In the genomic region with DNA sequence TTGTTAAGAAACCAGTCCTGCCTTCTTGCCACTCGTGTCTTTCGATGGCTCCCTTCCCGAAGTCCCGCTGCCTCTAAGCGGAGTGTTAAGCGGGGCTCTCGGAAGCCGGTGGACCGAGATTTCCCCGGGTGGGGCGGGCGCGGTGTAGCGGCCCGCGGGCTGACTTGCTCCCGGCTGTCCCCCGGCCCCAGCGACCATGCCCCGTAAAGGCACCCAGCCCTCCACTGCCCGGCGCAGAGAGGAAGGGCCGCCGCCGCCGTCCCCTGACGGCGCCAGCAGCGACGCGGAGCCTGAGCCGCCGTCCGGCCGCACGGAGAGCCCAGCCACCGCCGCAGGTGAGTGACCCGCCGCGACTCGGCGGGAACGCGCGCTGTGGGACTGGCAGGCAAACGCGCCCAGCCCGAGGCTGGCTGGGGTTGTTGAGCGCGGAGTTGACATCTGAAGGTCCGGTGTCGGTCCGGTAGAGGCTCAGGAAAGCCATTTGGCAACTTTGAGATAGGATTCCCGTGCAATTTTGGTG, we compare ENCODE assay signal across 8 cellular contexts. TPM values are rescaled to one million over a fixed set of nuclear protein-coding genes. Genes with fewer than 3 reads are reported as not detected.
DNase-seq lines count a peak whose midpoint lies in the region; ATAC-seq and TF ChIP-seq lines count a peak whose summit lies in the region.

No MANE protein-coding gene starts in this region.

- H3K4me1 ChIP-seq in KMS-11 (ENCODE audit: low read depth, poor library complexity, severe bottlenecking), result peaks cover 36% of the 10 kb centered on the region
- no peaks in the 10 kb centered on the region for H3K4me1 ChIP-seq in parathyroid adenoma

- peak overlapping the region; percentile 98 for H3K27ac Mint-ChIP-seq in activated T-helper 1 cell treated with anti-CD3 and anti-CD28 coated beads, Interleukin-12 subunit alpha, Interleukin-12 subunit beta, Interleukin-2, Interleukin-4 antibody, amounts not matched to agents 30 ng/mL and 10 ng/mL and 1 ng/mL, durations not matched to agents 14 hours and 24 hours and 36 hours

- TF ChIP-seq CTCF in GM12865 (IDR thresholded peaks at IDR 0.05; ENCODE audit: insufficient read depth, low read depth, low read length, missing control alignments) (no peak), KMS-11 (conservative IDR thresholded peaks at IDR 0.05; ENCODE audit: low read depth, low read length) (no peak), parathyroid adenoma (IDR thresholded peaks at IDR 0.05) (no peak)

- H4K20me1 ChIP-seq in KMS-11 (ENCODE audit: insufficient read depth), result peaks cover 39% of the 10 kb centered on the region

- no peaks in the 10 kb centered on the region for H3K27me3 ChIP-seq in KMS-11 (ENCODE audit: insufficient read depth, low read depth)
- H3K27me3 ChIP-seq in parathyroid adenoma (ENCODE audit: control insufficient read depth, insufficient read depth, low read length), result no peaks in the 10 kb centered on the region

- intact Hi-C loops in activated T-helper 1 cell treated with anti-CD3 and anti-CD28 coated beads, Interleukin-12 subunit alpha, Interleukin-12 subunit beta, Interleukin-2, Interleukin-4 antibody, amounts not matched to agents 30 ng/mL and 10 ng/mL and 1 ng/mL, durations not matched to agents 14 hours and 24 hours and 36 hours (cut with micrococcal nuclease), result no loop called here
- intact Hi-C loops in Right ventricle myocardium inferior (cut with DNase I), result no loop called here

- H3K79me2 ChIP-seq in KMS-11 (ENCODE audit: insufficient read depth, low read depth) (peaks cover 85% of the 10 kb centered on the region), parathyroid adenoma (peaks cover 19% of the 10 kb centered on the region)

- H3K4me3 ChIP-seq in GM12865 (ENCODE audit: low read depth, low read length) (peak overlapping the region; percentile 85), KMS-11 (IDR thresholded peaks at IDR 0.05; ENCODE audit: insufficient read depth, low read depth, low read length) (peak overlapping the region; percentile 66), parathyroid adenoma (ENCODE audit: low read depth, low read length) (peak overlapping the region; percentile 75)

- no peaks in the 10 kb centered on the region for H3K9me3 Mint-ChIP-seq in activated T-helper 1 cell treated with anti-CD3 and anti-CD28 coated beads, Interleukin-12 subunit alpha, Interleukin-12 subunit beta, Interleukin-2, Interleukin-4 antibody, amounts not matched to agents 30 ng/mL and 10 ng/mL and 1 ng/mL, durations not matched to agents 14 hours and 24 hours and 36 hours

- H3K9me3 ChIP-seq in parathyroid adenoma (ENCODE audit: control insufficient read depth, low read length), result no peaks in the 10 kb centered on the region

- H3K9ac ChIP-seq in KMS-11 (peak overlapping the region; percentile 99), parathyroid adenoma (no peak overlapping the region)

- peak; percentile 44 for DNase-seq in GM12865 (ENCODE audit: low read depth)
- peak; percentile 21 for DNase-seq in activated T-helper 1 cell treated with anti-CD3 and anti-CD28 coated beads, Interleukin-12 subunit alpha, Interleukin-12 subunit beta, Interleukin-2, Interleukin-4 antibody, amounts not matched to agents 30 ng/mL and 10 ng/mL and 1 ng/mL, durations not matched to agents 14 hours and 24 hours and 36 hours (ENCODE audit: low spot score)
- peak; percentile 68 for DNase-seq in Right ventricle myocardium inferior (ENCODE audit: missing footprints)
- DNase-seq in mesenteric fat pad (ENCODE audit: low spot score), result no peak

- peaks cover 35% of the 10 kb centered on the region; the same call in 1 of the 2 replicates for H3K36me3 ChIP-seq in KMS-11 (ENCODE audit: insufficient read depth)
- no peaks in the 10 kb centered on the region for H3K36me3 ChIP-seq in parathyroid adenoma (ENCODE audit: control insufficient read depth, insufficient read depth, low read length)

- peak overlapping the region; percentile 95; the same call in 1 of the 2 replicates for H3K4me2 ChIP-seq in KMS-11
- H3K4me2 ChIP-seq in parathyroid adenoma (ENCODE audit: low read length), result peak overlapping the region; percentile 72

- peaks cover 6% of the 10 kb centered on the region for H3K27me3 Mint-ChIP-seq in activated T-helper 1 cell treated with anti-CD3 and anti-CD28 coated beads, Interleukin-12 subunit alpha, Interleukin-12 subunit beta, Interleukin-2, Interleukin-4 antibody, amounts not matched to agents 30 ng/mL and 10 ng/mL and 1 ng/mL, durations not matched to agents 14 hours and 24 hours and 36 hours (ENCODE audit: insufficient read depth)

- ATAC-seq in Right ventricle myocardium inferior (no peak), GM21825 (IDR thresholded peaks at IDR 0.05; ENCODE audit: unreplicated experiment) (no peak), GM19328 (IDR thresholded peaks at IDR 0.05; ENCODE audit: unreplicated experiment) (no peak)

- H3K27ac ChIP-seq in KMS-11 (peak overlapping the region; percentile 99), parathyroid adenoma (peak overlapping the region; percentile 84)

- H2AFZ ChIP-seq in KMS-11 (ENCODE audit: low read depth), result no peak overlapping the region
- peak overlapping the region; percentile 95 for H2AFZ ChIP-seq in parathyroid adenoma

- peaks cover 27% of the 10 kb centered on the region for H3K36me3 Mint-ChIP-seq in activated T-helper 1 cell treated with anti-CD3 and anti-CD28 coated beads, Interleukin-12 subunit alpha, Interleukin-12 subunit beta, Interleukin-2, Interleukin-4 antibody, amounts not matched to agents 30 ng/mL and 10 ng/mL and 1 ng/mL, durations not matched to agents 14 hours and 24 hours and 36 hours (ENCODE audit: low read depth)

- H3K4me3 Mint-ChIP-seq in activated T-helper 1 cell treated with anti-CD3 and anti-CD28 coated beads, Interleukin-12 subunit alpha, Interleukin-12 subunit beta, Interleukin-2, Interleukin-4 antibody, amounts not matched to agents 30 ng/mL and 10 ng/mL and 1 ng/mL, durations not matched to agents 14 hours and 24 hours and 36 hours, result peak overlapping the region; percentile 96

- peaks cover 70% of the 10 kb centered on the region for H3K4me1 Mint-ChIP-seq in activated T-helper 1 cell treated with anti-CD3 and anti-CD28 coated beads, Interleukin-12 subunit alpha, Interleukin-12 subunit beta, Interleukin-2, Interleukin-4 antibody, amounts not matched to agents 30 ng/mL and 10 ng/mL and 1 ng/mL, durations not matched to agents 14 hours and 24 hours and 36 hours (ENCODE audit: low read depth)

RNA-seq across cellular contexts. Expression of a gene that starts 1.2 kb away (rescaled TPM):
- 163 and 164 TPM in 2 replicates for total RNA-seq in activated T-helper 1 cell treated with anti-CD3 and anti-CD28 coated beads, Interleukin-12 subunit alpha, Interleukin-12 subunit beta, Interleukin-2, Interleukin-4 antibody, amounts not matched to agents 30 ng/mL and 10 ng/mL and 1 ng/mL, durations not matched to agents 14 hours and 24 hours and 36 hours
- total RNA-seq in Right ventricle myocardium inferior (20.1 TPM), mesenteric fat pad (12.2 TPM)

RNA-seq across cellular contexts. Expression of a gene that starts 1.7 kb away (rescaled TPM):
- 14.0 and 14.8 TPM in 2 replicates for total RNA-seq in activated T-helper 1 cell treated with anti-CD3 and anti-CD28 coated beads, Interleukin-12 subunit alpha, Interleukin-12 subunit beta, Interleukin-2, Interleukin-4 antibody, amounts not matched to agents 30 ng/mL and 10 ng/mL and 1 ng/mL, durations not matched to agents 14 hours and 24 hours and 36 hours
- 8.9 TPM for total RNA-seq in Right ventricle myocardium inferior
- 11.1 TPM for total RNA-seq in mesenteric fat pad

RNA-seq across cellular contexts. Expression of a gene that starts 48.9 kb away (rescaled TPM):
- total RNA-seq in activated T-helper 1 cell treated with anti-CD3 and anti-CD28 coated beads, Interleukin-12 subunit alpha, Interleukin-12 subunit beta, Interleukin-2, Interleukin-4 antibody, amounts not matched to agents 30 ng/mL and 10 ng/mL and 1 ng/mL, durations not matched to agents 14 hours and 24 hours and 36 hours, result 33.1 and 33.2 TPM in 2 replicates
- total RNA-seq in Right ventricle myocardium inferior, result 0.73 TPM
- 0.48 TPM for total RNA-seq in mesenteric fat pad

Comparison
In these comparisons a context has a peak if more than half of its experiments do, and no peak if none do; other contexts are left out.
1. RNA of a gene that starts 48.9 kb away (total RNA-seq): 33.1 to 33.2 TPM in activated T-helper 1 cell treated with anti-CD3 and anti-CD28 coated beads, Interleukin-12 subunit alpha, Interleukin-12 subunit beta, Interleukin-2, Interleukin-4 antibody, amounts not matched to agents 30 ng/mL and 10 ng/mL and 1 ng/mL, durations not matched to agents 14 hours and 24 hours and 36 hours; 0.73 TPM in Right ventricle myocardium inferior (single experiment) and 0.48 TPM in mesenteric fat pad (single experiment); every median in the first group is over 10 times any median in the second.
2. Peak in every context shown above with its lines, with median percentiles within 50 percentile points of each other: H3K4me3 ChIP-seq.